13 cellular contexts compared by ENCODE assay signal in the genomic region with DNA sequence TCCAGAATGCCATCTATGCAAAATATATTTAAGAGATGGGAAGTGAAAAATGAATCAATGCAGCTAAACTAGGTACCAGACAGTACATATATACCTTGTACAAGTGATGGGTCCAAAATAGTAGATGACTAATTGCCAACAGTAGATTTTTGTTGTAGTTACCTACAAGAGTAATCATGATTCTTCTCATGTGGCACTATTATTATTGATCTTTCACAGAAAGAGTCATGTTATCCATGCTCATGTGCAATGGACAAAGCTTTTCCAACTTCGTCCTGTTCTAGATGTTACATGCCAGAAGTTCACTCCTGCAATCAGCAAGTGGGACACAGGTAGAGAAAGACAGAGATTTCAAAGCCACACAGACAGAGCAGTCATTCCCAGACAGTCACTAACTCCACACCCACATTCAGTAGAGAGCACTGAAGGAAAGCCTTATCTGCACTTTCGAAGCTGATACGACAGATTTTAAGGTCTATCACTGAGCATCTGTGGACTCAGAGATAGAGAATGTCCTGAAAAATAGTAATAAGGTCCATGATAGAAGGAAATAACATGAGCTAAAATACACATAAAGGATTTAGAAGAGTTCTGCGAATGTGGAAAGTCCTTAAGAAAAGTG.
DNase-seq lines count a peak whose midpoint lies in the region; ATAC-seq and TF ChIP-seq lines count a peak whose summit lies in the region.
"Had no signal": no experiment of that assay in that cellular context is flagged by ENCODE, and none has a peak within 500 bp of the region (broad histone marks: within the 10 kb centered on the region; RNA-seq: fewer than 3 reads in every experiment).

No MANE protein-coding gene starts in this region.

- no peak overlapping the region for H3K9ac ChIP-seq in colonic mucosa (ENCODE audit: low read depth in 2 of 2, low read length in 2 of 2)

- no peak overlapping the region for H3K4me3 ChIP-seq in colonic mucosa
- H3K4me3 ChIP-seq: heart left ventricle, left lung, thyroid gland had no signal

- TF ChIP-seq CTCF in colonic mucosa (IDR thresholded peaks at IDR 0.05) = no peak
- TF ChIP-seq CTCF in RWPE1 (conservative IDR thresholded peaks at IDR 0.05; ENCODE audit: low read depth) = no peak

- DNase-seq in CMK (ENCODE audit: low read depth) = peak; percentile 59
- DNase-seq in colonic mucosa = no peak
- no peak for DNase-seq in RPMI8226
- DNase-seq in AG20443 (ENCODE audit: low spot score) = no peak
- DNase-seq in RWPE1 (ENCODE audit: low spot score) = no peak
- DNase-seq: DMS53, heart left ventricle, left lung, natural killer cell, thyroid gland had no signal

- POLR2A ChIA-PET in RWPE1 (lab: Yijun Ruan, JAX; ENCODE audit: low non-redundant PET) = no interaction called here

- H3K27ac ChIP-seq in colonic mucosa (peak overlapping the region; percentile 81), RWPE1 (no peak overlapping the region)
- H3K27ac ChIP-seq: heart left ventricle, left lung, thyroid gland had no signal

- H3K4me1 ChIP-seq in colonic mucosa = peaks cover 13% of the 10 kb centered on the region
- H3K4me1 ChIP-seq: heart left ventricle, left lung, thyroid gland had no signal

- peak; percentile 41 for ATAC-seq in GM21360 (IDR thresholded peaks at IDR 0.05; ENCODE audit: unreplicated experiment)
- peak; percentile 45 for ATAC-seq in HG03520 (IDR thresholded peaks at IDR 0.05; ENCODE audit: unreplicated experiment)
- no peak for ATAC-seq in HG02938 (IDR thresholded peaks at IDR 0.05; ENCODE audit: unreplicated experiment)
- ATAC-seq: heart left ventricle, left lung, natural killer cell had no signal

- no peaks in the 10 kb centered on the region for H3K9me3 ChIP-seq in colonic mucosa
- H3K9me3 ChIP-seq: thyroid gland had no signal

- no peaks in the 10 kb centered on the region for H3K36me3 ChIP-seq in colonic mucosa
- H3K36me3 ChIP-seq: heart left ventricle, left lung, thyroid gland had no signal

- no peaks in the 10 kb centered on the region for H3K27me3 ChIP-seq in colonic mucosa
- H3K27me3 ChIP-seq: heart left ventricle, left lung, thyroid gland had no signal

- intact Hi-C loops in colonic mucosa (cut with DNase I) = no loop called here

- CTCF ChIA-PET in RWPE1 (lab: Yijun Ruan, JAX) = no interaction called here
